In genomic region chr10:70343712-70344111, GRCh38 we compare ENCODE assay signal across 15 cellular contexts. TPM values are rescaled to one million over a fixed set of nuclear protein-coding genes. Genes with fewer than 3 reads are reported as not detected.
"Had no signal": no experiment of that assay in that cellular context is flagged by ENCODE, and none has a peak within 500 bp of the region (broad histone marks: within the 10 kb centered on the region; RNA-seq: fewer than 3 reads in every experiment).

No MANE protein-coding gene starts in this region.

- DNase-seq: activated B cell treated with CpG ODN at 0.5 μM for 24 hours; activated CD4-positive, alpha-beta T cell treated with anti-CD3 and anti-CD28 coated beads for 48 hours; activated CD8-positive, alpha-beta T cell treated with anti-CD3 and anti-CD28 coated beads for 36 hours; activated effector memory CD4-positive, alpha-beta T cell treated with anti-CD3 and anti-CD28 coated beads, Interleukin-2, amount 50 U/mL, for 16 hours; activated T-cell treated with anti-CD3 and anti-CD28 coated beads, Interleukin-2, amount 50 U/mL, for 4 hours; foreskin keratinocyte; immature natural killer cell; mammary epithelial cell; naive B cell; ovary; small intestine; stimulated activated naive CD8-positive, alpha-beta T cell treated with anti-CD3 and anti-CD28 coated beads, Interleukin-15, amount 100 ng/mL, for 72 hours had no signal

- H3K27ac ChIP-seq: foreskin keratinocyte, neural progenitor cell, ovary, thoracic aorta had no signal

- H3K4me3 ChIP-seq: neural progenitor cell, ovary, thoracic aorta had no signal

- ATAC-seq: activated CD8-positive, alpha-beta T cell treated with anti-CD3 and anti-CD28 coated beads for 36 hours; activated naive CD4-positive, alpha-beta T cell treated with anti-CD3 and anti-CD28 coated beads, Interleukin-2, amount 50 U/mL, for 72 hours; activated T-cell treated with anti-CD3 and anti-CD28 coated beads, Interleukin-2, amount 50 U/mL, for 4 hours; foreskin keratinocyte; stimulated activated naive CD8-positive, alpha-beta T cell treated with anti-CD3 and anti-CD28 coated beads, Interleukin-15, amount 100 ng/mL, for 72 hours had no signal

- H2AFZ ChIP-seq: neural progenitor cell had no signal

- H3K9ac ChIP-seq: neural progenitor cell had no signal

- H3K27me3 ChIP-seq: foreskin keratinocyte, neural progenitor cell, ovary had no signal

- H3K4me1 ChIP-seq: neural progenitor cell had no signal

- H3K9me3 ChIP-seq: ovary, thoracic aorta had no signal

- H3K4me2 ChIP-seq: neural progenitor cell had no signal

- H3K36me3 ChIP-seq: neural progenitor cell, ovary, thoracic aorta had no signal

RNA-seq across cellular contexts. Expression of gene NPFFR1, which starts 59.9 kb away (rescaled TPM):
- total RNA-seq: activated B cell treated with CpG ODN at 0.5 μM for 24 hours; activated CD8-positive, alpha-beta T cell treated with anti-CD3 and anti-CD28 coated beads for 36 hours; activated naive CD4-positive, alpha-beta T cell treated with anti-CD3 and anti-CD28 coated beads, Interleukin-2, amount 50 U/mL, for 72 hours; activated T-cell treated with anti-CD3 and anti-CD28 coated beads, Interleukin-2, amount 50 U/mL, for 4 hours; foreskin keratinocyte had no signal
- polyA plus RNA-seq: foreskin keratinocyte, immature natural killer cell had no signal
